ENCODE assay signal across 19 cellular contexts in the genomic region with DNA sequence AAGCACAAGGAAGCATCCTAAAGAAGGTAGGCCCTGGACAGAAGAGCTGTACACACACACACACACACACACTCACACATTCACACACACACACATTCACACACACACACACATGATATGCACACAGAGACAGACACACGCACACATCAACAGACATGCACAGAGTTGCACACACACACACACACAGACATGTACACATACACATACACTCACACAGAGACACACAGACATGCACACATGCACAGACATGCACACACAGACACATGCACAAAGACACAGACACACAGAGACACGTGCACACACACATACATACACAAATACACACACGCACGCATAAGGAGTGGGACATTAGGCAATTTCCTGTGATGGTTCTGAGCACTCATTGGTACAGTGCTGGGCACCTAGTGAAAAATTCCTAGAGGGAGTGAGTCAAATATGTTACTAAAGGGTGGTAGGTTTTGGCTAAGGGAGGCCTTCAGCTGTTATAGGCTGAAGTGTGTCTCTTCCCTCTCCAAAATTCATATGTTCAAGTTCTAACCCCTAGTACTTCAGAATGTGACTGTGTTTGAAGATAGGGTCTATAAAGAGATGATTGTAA. TPM values are rescaled to one million over a fixed set of nuclear protein-coding genes. Genes with fewer than 3 reads are reported as not detected.
DNase-seq lines count a peak whose midpoint lies in the region; ATAC-seq, FAIRE-seq and TF ChIP-seq lines count a peak whose summit lies in the region.
"Had no signal": no experiment of that assay in that cellular context is flagged by ENCODE, and none has a peak within 500 bp of the region (broad histone marks: within the 10 kb centered on the region; RNA-seq: fewer than 3 reads in every experiment).

No MANE protein-coding gene starts in this region.

- H4K91ac ChIP-seq in IMR-90 (ENCODE audit: insufficient read depth, low read depth, low read length), result no peak overlapping the region

- H3K36me3 Mint-ChIP-seq in Calu3 (ENCODE audit: insufficient read depth, unreplicated experiment), result no peaks in the 10 kb centered on the region
- H3K36me3 Mint-ChIP-seq: IgD-negative memory B cell had no signal

- POLR2A ChIA-PET in IMR-90 (lab: Charles Lee; ENCODE audit: unreplicated experiment), result no interaction called here
- POLR2A ChIA-PET in K562 (lab: Yijun Ruan, JAX), result no interaction called here

- H3K4me3 Mint-ChIP-seq in Calu3 (ENCODE audit: low read depth, unreplicated experiment), result no peak overlapping the region
- H3K4me3 Mint-ChIP-seq: CD8-positive, alpha-beta memory T cell; GM23338; H9; HFFc6; IgD-negative memory B cell had no signal

- H3K4me2 ChIP-seq in IMR-90 (ENCODE audit: low read depth, low read length) (no peak overlapping the region), K562 (ENCODE audit: insufficient read depth, low read length) (no peak overlapping the region)
- H3K4me2 ChIP-seq: BLaER1, GM23338 had no signal

- BruUV-seq in IMR-90 (replicated peaks; lab: Mats Ljungman, UMichigan), result no TSS peak
- BruUV-seq in K562 (replicated peaks; lab: Mats Ljungman, UMichigan), result no TSS peak
- BruUV-seq in Calu3 (replicated peaks; lab: Mats Ljungman, UMichigan), result no TSS peak

- H3K56ac ChIP-seq in IMR-90 (ENCODE audit: extremely low read depth, insufficient read depth, low read length), result no peak overlapping the region

- H3K9me3 Mint-ChIP-seq in Calu3 (ENCODE audit: low read depth, unreplicated experiment), result peaks cover 3% of the 10 kb centered on the region
- H3K9me3 Mint-ChIP-seq: GM23338, H9, HFFc6 had no signal

- H3K14ac ChIP-seq in IMR-90 (replicated peaks; ENCODE audit: low read depth, low read length), result no peak overlapping the region

- no CpG with 5 or more reads among the region's 4 CpGs for WGBS in IMR-90 (ENCODE audit: extremely low coverage in 2 of 2, insufficient read length in 1 of 2), 2 experiments
- 5% methylated on average over 4 of the region's 4 CpGs for WGBS in K562 (ENCODE audit: insufficient coverage, low coverage, missing lambda C conversion rate)

- no peak for TF ChIP-seq POLR2A in IMR-90 (IDR thresholded peaks at IDR 0.05; ENCODE audit: low read depth, low read length)
- TF ChIP-seq POLR2A in K562 (conservative IDR thresholded peaks at IDR 0.05), result no peak

- dilution Hi-C loops in IMR-90 (cut with HindIII; ENCODE audit: low sequenced_read_pairs, unreplicated experiment), result no loop called here

- H3K4me1 ChIP-seq in IMR-90 (ENCODE audit: control insufficient read depth, insufficient read depth, low read length) (no peaks in the 10 kb centered on the region), K562 (replicated peaks in 1 of 2; ENCODE audit: control insufficient read depth in 2 of 2, insufficient read depth in 2 of 2, low read length in 2 of 2) (peaks cover 0 to 3% of the 10 kb centered on the region in 2 experiments; a peak in 1 of 5 replicates)
- H3K4me1 ChIP-seq: Caco-2 had no signal

- H2BK20ac ChIP-seq in IMR-90 (ENCODE audit: low read depth, low read length), result no peak overlapping the region

- no peaks in the 10 kb centered on the region for H3K79me1 ChIP-seq in IMR-90 (ENCODE audit: low read depth in 1 of 2, low read length in 2 of 2)

- H3K27me3 Mint-ChIP-seq in Calu3 (ENCODE audit: unreplicated experiment), result peaks cover 59% of the 10 kb centered on the region

- H3K4me3 ChIP-seq in IMR-90 (ENCODE audit: insufficient read depth, low read depth, low read length), result no peak overlapping the region
- no peak overlapping the region for H3K4me3 ChIP-seq in K562
- H3K4me3 ChIP-seq: BLaER1, GM23338 had no signal

- H2BK5ac ChIP-seq in IMR-90 (ENCODE audit: low read depth, low read length, poor library complexity, severe bottlenecking), result peak overlapping the region; percentile 65

- TF ChIP-seq RAD21 in IMR-90 (IDR thresholded peaks at IDR 0.05; ENCODE audit: low read length), result no peak
- TF ChIP-seq RAD21 in K562 (CRISPR knock-in tag; conservative IDR thresholded peaks at IDR 0.05 in 1 of 2, IDR thresholded peaks at IDR 0.05 in 1 of 2), result no peak

- no peaks in the 10 kb centered on the region for H3K36me3 ChIP-seq in IMR-90 (ENCODE audit: control insufficient read depth, insufficient read depth, low read length)
- H3K36me3 ChIP-seq in K562 (ENCODE audit: control insufficient read depth, insufficient read depth, low read length), result no peaks in the 10 kb centered on the region
- H3K36me3 ChIP-seq: BLaER1 had no signal

- intact Hi-C loops in IMR-90 (cut with micrococcal nuclease) (no loop called here), K562 (cut with micrococcal nuclease) (no loop called here), Calu3 (cut with micrococcal nuclease; ENCODE audit: unreplicated experiment) (loop anchor here (10.0 kb wide), 1 partner anchor 358 kb away; no protein-coding TSS in a partner anchor)

- peak; percentile 22 for DNase-seq in activated effector memory CD4-positive, alpha-beta T cell treated with anti-CD3 and anti-CD28 coated beads, Interleukin-2, amount 50 U/mL, for 16 hours
- no peak for DNase-seq in activated effector memory CD4-positive, alpha-beta T cell treated with Interleukin-2 at 50 U/mL for 16 hours
- DNase-seq in IMR-90 (no peak), K562 (ENCODE audit: extremely low read depth in 1 of 4, low spot score in 3 of 4) (no peak), germinal center (ENCODE audit: low spot score) (no peak), Calu3 (no peak)
- DNase-seq: AML-193; Caco-2; CD8-positive, alpha-beta memory T cell; GF-D8; H9; HFFc6 had no signal

- H3K27ac Mint-ChIP-seq in Calu3 (ENCODE audit: unreplicated experiment), result no peak overlapping the region
- H3K27ac Mint-ChIP-seq: GM23338, H9, HFFc6, IgD-negative memory B cell had no signal

- H2BK120ac ChIP-seq in IMR-90 (ENCODE audit: low read depth, low read length), result no peak overlapping the region

- no peak overlapping the region for H4K5ac ChIP-seq in IMR-90 (ENCODE audit: low read depth, low read length)

- FAIRE-seq in K562 (lab: Jason Lieb, UNC), result peak; percentile 35
- FAIRE-seq: GM18507 had no signal

- H2AK9ac ChIP-seq in IMR-90 (replicated peaks; ENCODE audit: low read depth, low read length, poor library complexity), result no peak overlapping the region

- H3K79me2 ChIP-seq in K562 (ENCODE audit: control insufficient read depth, insufficient read depth, low read length), result no peaks in the 10 kb centered on the region

- peaks cover 8% of the 10 kb centered on the region for H3K27me3 ChIP-seq in IMR-90 (ENCODE audit: control insufficient read depth, insufficient read depth, low read length)
- peaks cover 17 to 41% of the 10 kb centered on the region in 2 experiments for H3K27me3 ChIP-seq in K562 (ENCODE audit: control insufficient read depth in 2 of 2, insufficient read depth in 2 of 2, low read length in 2 of 2)

- no peak overlapping the region for H2BK15ac ChIP-seq in IMR-90 (ENCODE audit: low read depth, low read length)

- H4K8ac ChIP-seq in IMR-90 (ENCODE audit: low read depth in 2 of 2, low read length in 2 of 2), result no peak overlapping the region

- H3K27ac ChIP-seq in IMR-90 (ENCODE audit: insufficient read depth, low read length) (no peak overlapping the region), K562 (ENCODE audit: extremely low read depth, low read depth, low read length) (no peak overlapping the region)
- H3K27ac ChIP-seq: 22Rv1, BLaER1 had no signal

- H2AFZ ChIP-seq in IMR-90 (replicated peaks; ENCODE audit: low read length, poor library complexity) (no peak overlapping the region), K562 (ENCODE audit: low read depth, low read length) (no peak overlapping the region)
- H2AFZ ChIP-seq: GM23338 had no signal

- no peak overlapping the region for H3K4ac ChIP-seq in IMR-90 (ENCODE audit: low read depth, low read length)

- no peak overlapping the region for H2AK5ac ChIP-seq in IMR-90 (ENCODE audit: low read depth, low read length)

- no peaks in the 10 kb centered on the region for H4K20me1 ChIP-seq in IMR-90 (ENCODE audit: insufficient read depth, low read length)
- no peaks in the 10 kb centered on the region for H4K20me1 ChIP-seq in K562 (replicated peaks; ENCODE audit: control insufficient read depth, insufficient read depth, low read length)
- H4K20me1 ChIP-seq: BLaER1 had no signal

- H3K9me3 ChIP-seq in IMR-90 (ENCODE audit: control insufficient read depth, insufficient read depth, low read length) (no peaks in the 10 kb centered on the region), K562 (replicated peaks; ENCODE audit: control insufficient read depth, insufficient read depth, low read depth, low read length) (no peaks in the 10 kb centered on the region)
- H3K9me3 ChIP-seq: Caco-2 had no signal

- H3K9me1 ChIP-seq in IMR-90 (ENCODE audit: insufficient read depth, low read length), result 0 out of 2 replicates have a peak, but pooled peaks cover 4% of the 10 kb centered on the region
- H3K9me1 ChIP-seq in K562 (ENCODE audit: control insufficient read depth, insufficient read depth, low read length), result no peaks in the 10 kb centered on the region

- no peak overlapping the region for H3K18ac ChIP-seq in IMR-90 (ENCODE audit: low read depth, low read length)

- in situ Hi-C loops in IMR-90 (cut with MboI; ENCODE audit: low sequenced_read_pairs) (loop anchor here (25.0 kb wide), 1 partner anchor 466 kb away; no protein-coding TSS in a partner anchor), K562 (cut with MboI) (loop anchor here (25.0 kb wide), 1 partner anchor 266 kb away; a partner anchor contains a TSS)

- TF ChIP-seq EP300 in K562 (IDR thresholded peaks at IDR 0.05; ENCODE audit: low read length), result no peak

- no peaks in the 10 kb centered on the region for H3K4me1 Mint-ChIP-seq in Calu3 (ENCODE audit: low read depth, unreplicated experiment)

- H3K23ac ChIP-seq in IMR-90 (ENCODE audit: low read depth, low read length), result no peak overlapping the region

- H3K9ac ChIP-seq in IMR-90 (ENCODE audit: low read depth, low read length) (no peak overlapping the region), K562 (ENCODE audit: insufficient read depth in 1 of 2, low read depth in 2 of 2, low read length in 2 of 2) (no peak overlapping the region)
- H3K9ac ChIP-seq: BLaER1 had no signal

- CTCF ChIA-PET in IMR-90 (lab: Yijun Ruan, JAX) (no interaction called here), K562 (lab: Yijun Ruan, JAX; ENCODE audit: low intra/inter-chr PET ratio) (no interaction called here), Calu3 (lab: Charles Lee) (no interaction called here)

- TF ChIP-seq CTCF in IMR-90 (conservative IDR thresholded peaks at IDR 0.05; ENCODE audit: low read depth, low read length) (no peak), K562 (IDR thresholded peaks at IDR 0.05 in 2 of 3, conservative IDR thresholded peaks at IDR 0.05 in 1 of 3; ENCODE audit: insufficient read depth in 2 of 3, low read depth in 1 of 3, low read length in 3 of 3) (no peak), Calu3 (IDR thresholded peaks at IDR 0.05; ENCODE audit: unreplicated experiment) (no peak)

- ATAC-seq in IMR-90 (ENCODE audit: low read depth) (no peak), K562 (no peak), esophagus mucosa (peak; percentile 57), HG02938 (IDR thresholded peaks at IDR 0.05; ENCODE audit: unreplicated experiment) (no peak)
- ATAC-seq: GM23338 had no signal

RNA-seq across cellular contexts. Expression of a gene that starts 26.4 kb away (rescaled TPM):
- total RNA-seq in IMR-90 (2012; rRNA removed), result not detected in 2 replicates
- polyA plus RNA-seq in IMR-90 (2012; rRNA removed), result not detected in 2 replicates
- not detected in 2 replicates for polyA plus RNA-seq in IMR-90 (2012; cell fraction: cytosol; rRNA removed)
- 0.03 and 0.05 TPM in 2 replicates for polyA plus RNA-seq in IMR-90 (2012; cell fraction: nucleus; rRNA removed; ENCODE audit: low replicate concordance)
- not detected in 2 replicates for total RNA-seq in K562 (2011; cell fraction: chromatin; rRNA removed; ENCODE audit: low replicate concordance)
- not detected in 2 replicates for total RNA-seq in K562 (2011; cell fraction: nucleolus; rRNA removed)
- not detected in 2 replicates for total RNA-seq in K562 (2011; cell fraction: nucleoplasm; rRNA removed)
- not detected in 2 replicates for total RNA-seq in K562 (2014; rRNA removed)
- not detected in 2 replicates for total RNA-seq in K562 (2014; rRNA removed; fragmentation: Illumina TruSeq; extraction: Trizol)
- total RNA-seq in K562 (2015; rRNA removed; fragmentation: Illumina TruSeq; extraction: Trizol), result not detected in 2 replicates
- 0.54 TPM in 1 of 2 replicates, not detected in the other for total RNA-seq in K562 (2021)
- not detected in 2 replicates for polyA plus RNA-seq in K562 (2011; rRNA removed)
- not detected in 2 replicates for polyA plus RNA-seq in K562 (2011; cell fraction: cytosol; rRNA removed)
- not detected in 2 replicates for polyA plus RNA-seq in K562 (2011; cell fraction: nucleus; rRNA removed)
- not detected in 2 replicates for polyA plus RNA-seq in K562 (2012)
- not detected in 2 replicates for polyA plus RNA-seq in K562 (2014; fragmentation: Illumina TruSeq; extraction: Trizol)
- not detected for polyA plus RNA-seq in K562 (2014; fragmentation: Nextera tagmentation; extraction: Ambion mirVana)
- polyA plus RNA-seq in K562 (2014; rRNA removed), result not detected in 2 replicates
- not detected in 2 replicates for polyA minus RNA-seq in K562 (2011; rRNA and poly(A)+ RNA removed)
- polyA minus RNA-seq in K562 (2011; cell fraction: cytosol; rRNA and poly(A)+ RNA removed), result not detected in 2 replicates
- polyA minus RNA-seq in K562 (2011; cell fraction: nucleus; rRNA and poly(A)+ RNA removed), result not detected in 2 replicates
- 6.5 TPM for total RNA-seq in esophagus mucosa
- 1.4 and 2.4 TPM in 2 replicates for total RNA-seq in Calu3 (2022)
- total RNA-seq: HFFc6 had no signal
- polyA plus RNA-seq: CD8-positive, alpha-beta memory T cell had no signal
